ENCODE assay signal across 12 cellular contexts in genomic region chr6:170293881-170294755, GRCh38. TPM values are rescaled to one million over a fixed set of nuclear protein-coding genes. Genes with fewer than 3 reads are reported as not detected.
DNase-seq lines count a peak whose midpoint lies in the region; ATAC-seq and TF ChIP-seq lines count a peak whose summit lies in the region.
"Had no signal": no experiment of that assay in that cellular context is flagged by ENCODE, and none has a peak within 500 bp of the region (broad histone marks: within the 10 kb centered on the region; RNA-seq: fewer than 3 reads in every experiment).

No MANE protein-coding gene starts in this region.

- H3K9me3 ChIP-seq in T-helper 17 cell (ENCODE audit: control insufficient read depth, low read length, poor library complexity, severe bottlenecking) (no peaks in the 10 kb centered on the region), tibial nerve (no peaks in the 10 kb centered on the region)

- WGBS in tibial nerve, 2 donors, result 14 to 19% methylated on average over 12 of the region's 12 CpGs

- H3K36me3 Mint-ChIP-seq in T-helper 17 cell (ENCODE audit: low read depth), result no peaks in the 10 kb centered on the region

- H3K27ac ChIP-seq in ACC112 (ENCODE audit: low read depth, low read length), result no peak overlapping the region
- no peak overlapping the region for H3K27ac ChIP-seq in tibial nerve

- peaks cover 91% of the 10 kb centered on the region for H3K27me3 ChIP-seq in ACC112 (ENCODE audit: insufficient read depth, low read length)
- H3K27me3 ChIP-seq in tibial nerve, result peaks cover 6 to 91% of the 10 kb centered on the region in 2 donors

- H3K4me1 ChIP-seq in ACC112 (ENCODE audit: control insufficient read depth, insufficient read depth, low read length, unreplicated experiment) (no peaks in the 10 kb centered on the region), tibial nerve (peaks cover 0 to 78% (median 50%) of the 10 kb centered on the region in 4 donors)

- H3K4me3 ChIP-seq in ACC112 (ENCODE audit: low read depth, low read length), result peak overlapping the region; percentile 60; the same call in 1 of the 2 replicates
- no peak overlapping the region for H3K4me3 ChIP-seq in tibial nerve

- no peaks in the 10 kb centered on the region for H3K79me2 ChIP-seq in ACC112 (ENCODE audit: control insufficient read depth, insufficient read depth, low read length, unreplicated experiment)

- TF ChIP-seq CTCF in GM13976 (IDR thresholded peaks at IDR 0.05; ENCODE audit: borderline replicate concordance, control extremely low read depth, extremely low read depth, insufficient read depth, missing control alignments) (no peak), omental fat pad (IDR thresholded peaks at IDR 0.05) (no peak), tibial nerve (IDR thresholded peaks at IDR 0.05) (no peak)

- DNase-seq in GM13976 (ENCODE audit: low spot score) (peak; percentile 24), T-helper 17 cell (no peak), medulla oblongata (ENCODE audit: extremely low spot score) (peak; percentile 26), omental fat pad (ENCODE audit: low spot score) (no peak), tibial nerve (ENCODE audit: low spot score in 2 of 2) (no peak), iPS-NIHi7 (ENCODE audit: extremely low spot score) (no peak)
- DNase-seq: Kasumi-1; kidney; NK-92 treated with Interleukin-12 subunit alpha and Interleukin-12 subunit beta, amount 100 ng/mL, for 24 hours had no signal

- TF ChIP-seq EP300 in tibial nerve (IDR thresholded peaks at IDR 0.05), result no peak

- H3K27me3 Mint-ChIP-seq in T-helper 17 cell, result peaks cover 56% of the 10 kb centered on the region

- TF ChIP-seq POLR2A in tibial nerve (IDR thresholded peaks at IDR 0.05), result no peak

- ATAC-seq in T-helper 17 cell (peak; percentile 14), omental fat pad (ENCODE audit: low FRiP score) (no peak), HG03354 (IDR thresholded peaks at IDR 0.05; ENCODE audit: poor library complexity, severe bottlenecking, unreplicated experiment) (no peak)

- H3K4me3 Mint-ChIP-seq in T-helper 17 cell, result peak overlapping the region; percentile 85

- peak overlapping the region; percentile 32 for H3K27ac Mint-ChIP-seq in T-helper 17 cell

- no peak overlapping the region for H2AFZ ChIP-seq in ACC112 (ENCODE audit: low read length, unreplicated experiment)

- no peaks in the 10 kb centered on the region for H3K36me3 ChIP-seq in ACC112 (ENCODE audit: insufficient read depth, low read length)
- no peaks in the 10 kb centered on the region for H3K36me3 ChIP-seq in tibial nerve

- H3K4me1 Mint-ChIP-seq in T-helper 17 cell, result peaks cover 31% of the 10 kb centered on the region

- in situ Hi-C loops in GM13976 (cut with MboI; ENCODE audit: low sequenced_read_pairs, unreplicated experiment), result no loop called here

RNA-seq across cellular contexts. Expression of gene DLL1, which starts 3.2 kb away (rescaled TPM):
- total RNA-seq in T-helper 17 cell (1 to 10 TPM; 1.3 to 2.7 TPM), omental fat pad (10 to 100 TPM in 3 of 4 donors, 1 to 10 TPM in 1; 7.3 to 16.6 (median 12.4) TPM), tibial nerve (1 to 10 TPM; 3.3 to 7.9 (median 6.6) TPM)
- total RNA-seq: T-helper 2 cell treated with Interferon-gamma antibody and Interleukin-4, amounts not matched to agents 100 ng/mL and 5 ng/mL, for 36 hours had no signal

RNA-seq across cellular contexts. Expression of gene FAM120B, which starts 12.4 kb away (rescaled TPM):
- total RNA-seq in T-helper 17 cell (10 to 100 TPM; 25.1 to 28.1 TPM), omental fat pad (10 to 100 TPM; 16.8 to 35.0 (median 22.2) TPM), tibial nerve (10 to 100 TPM; 26.0 to 35.4 (median 32.1) TPM)

Comparison
In these comparisons a context has a peak if more than half of its experiments do, and no peak if none do; other contexts are left out.
1. DNase-seq: peak in GM13976 (single experiment) and medulla oblongata (single experiment); none in T-helper 17 cell (0 of 3), omental fat pad (single experiment), tibial nerve (0 of 2) and iPS-NIHi7 (single experiment).